ENCODE assay signal across 8 cellular contexts in genomic region chr20:59933296-59933848, GRCh38. TPM values are rescaled to one million over a fixed set of nuclear protein-coding genes. Genes with fewer than 3 reads are reported as not detected.
A peak's percentile ranks its signal among the peaks of the same experiment; 100 is the strongest.
DNase-seq lines count a peak whose midpoint lies in the region; ATAC-seq and TF ChIP-seq lines count a peak whose summit lies in the region.

SYCP2 (minus strand) TSS chr20:59933637; CDS start chr20:59922413, 11,224 bp downstream.

- WGBS in right lobe of liver (ENCODE audit: insufficient coverage, low coverage, low lambda C conversion rate, missing lambda C conversion rate) = 51% methylated on average over 20 of the region's 65 CpGs

- DNase-seq in AG10803 (ENCODE audit: low read depth) = peak; percentile 36
- DNase-seq in activated CD4-positive, CD25-positive, alpha-beta regulatory T cell treated with anti-CD3 and anti-CD28 coated beads, Interleukin-2, amount 50 U/mL, for 72 hours = peak; percentile 64
- peak in 2 of 3 donors; percentile 56 to 58 for DNase-seq in right lobe of liver
- peak; percentile 39 for DNase-seq in stimulated activated CD8-positive, alpha-beta memory T cell treated with anti-CD3 and anti-CD28 coated beads, Interleukin-15, amount 100 ng/mL, for 1 hour (ENCODE audit: low read depth)
- DNase-seq in RKO (ENCODE audit: low spot score) = no peak
- no peak for DNase-seq in NCI-H345 (lab: John Stamatoyannopoulos, UW)

- intact Hi-C loops in right lobe of liver (cut with DNase I) = no loop called here

- TF ChIP-seq CTCF in AG10803 (conservative IDR thresholded peaks at IDR 0.05; ENCODE audit: low read length) (no peak), right lobe of liver (IDR thresholded peaks at IDR 0.05) (no peak)

- H3K9me3 ChIP-seq in right lobe of liver = no peaks in the 10 kb centered on the region

- H3K4me1 ChIP-seq in right lobe of liver = peaks cover 0 to 5% (median 0%) of the 10 kb centered on the region in 4 donors

- peaks cover 0 to 9% of the 10 kb centered on the region in 2 donors for H3K27me3 ChIP-seq in right lobe of liver

- peak within 1 kb of the TSS; percentile 41 for H3K27ac ChIP-seq in cingulate gyrus (ENCODE audit: low read depth, low read length)
- peak within 1 kb of the TSS in 1 of 3 donors; percentile 52 for H3K27ac ChIP-seq in right lobe of liver

- TF ChIP-seq POLR2A in right lobe of liver (IDR thresholded peaks at IDR 0.05) = no peak

- no peaks in the 10 kb centered on the region for H3K36me3 ChIP-seq in right lobe of liver

- ATAC-seq in HG02885 (IDR thresholded peaks at IDR 0.05; ENCODE audit: poor library complexity, unreplicated experiment) (peak; percentile 42), right lobe of liver (peak; percentile 56 to 78 (median 67))

- H3K4me3 ChIP-seq in AG10803 (ENCODE audit: low read length) (peak within 1 kb of the TSS; percentile 71), right lobe of liver (peak within 1 kb of the TSS; percentile 42 to 60 (median 56))

RNA-seq across cellular contexts. Expression of gene SYCP2, which starts in this region (rescaled TPM):
- total RNA-seq in right lobe of liver = under 1 TPM; 0.18 to 0.95 (median 0.63) TPM

Comparison
In these comparisons a context has a peak if more than half of its experiments do, and no peak if none do; other contexts are left out.
1. Peak in DNase-seq, ATAC-seq and H3K4me3 ChIP-seq in right lobe of liver; RNA of the gene not detected or under 1 TPM.
2. DNase-seq: peak in AG10803 (single experiment), activated CD4-positive, CD25-positive, alpha-beta regulatory T cell treated with anti-CD3 and anti-CD28 coated beads, Interleukin-2, amount 50 U/mL, for 72 hours (single experiment) and stimulated activated CD8-positive, alpha-beta memory T cell treated with anti-CD3 and anti-CD28 coated beads, Interleukin-15, amount 100 ng/mL, for 1 hour (single experiment); none in RKO (single experiment) and NCI-H345 (single experiment).